21 cellular contexts compared by ENCODE assay signal in genomic region chr4:7841071-7841470, GRCh38.
DNase-seq lines count a peak whose midpoint lies in the region; ATAC-seq and TF ChIP-seq lines count a peak whose summit lies in the region.
"Had no signal": no experiment of that assay in that cellular context is flagged by ENCODE, and none has a peak within 500 bp of the region (broad histone marks: within the 10 kb centered on the region; RNA-seq: fewer than 3 reads in every experiment).

No MANE protein-coding gene starts in this region.

- H3K4me1 ChIP-seq in GM23248 (ENCODE audit: insufficient read depth) (peaks cover 48% of the 10 kb centered on the region), foreskin keratinocyte (peaks cover 45% of the 10 kb centered on the region), sigmoid colon (peaks cover 0 to 47% (median 42%) of the 10 kb centered on the region in 4 donors)
- H3K4me1 ChIP-seq: pancreas had no signal

- peak overlapping the region; percentile 41 for H3K27ac Mint-ChIP-seq in T-helper 17 cell
- H3K27ac Mint-ChIP-seq: activated CD4-positive, alpha-beta T cell treated with anti-CD3 and anti-CD28 coated beads, Interleukin-2, amount 10 ng/mL, durations not matched to agents 7 days and 5 days; activated naive CD8-positive, alpha-beta T cell treated with anti-CD3 and anti-CD28 coated beads, Interleukin-2, amount 10 ng/mL, durations not matched to agents 7 days and 5 days; B cell; memory B cell had no signal

- H3K27ac ChIP-seq in GM23248 (peak overlapping the region; percentile 91), foreskin keratinocyte (peak overlapping the region; percentile 48), sigmoid colon (peak overlapping the region; percentile 87 to 92 (median 92))
- H3K27ac ChIP-seq: pancreas had no signal

- TF ChIP-seq EP300 in sigmoid colon (IDR thresholded peaks at IDR 0.05), result no peak

- peak overlapping the region; percentile 74; the same call in 1 of the 2 replicates for H3K9ac ChIP-seq in GM23248

- peaks cover 85% of the 10 kb centered on the region for H3K79me2 ChIP-seq in GM23248 (ENCODE audit: insufficient read depth)

- TF ChIP-seq POLR2A in sigmoid colon (IDR thresholded peaks at IDR 0.05), result no peak

- peaks cover 19% of the 10 kb centered on the region for H3K4me1 Mint-ChIP-seq in T-helper 17 cell
- H3K4me1 Mint-ChIP-seq: B cell, memory B cell had no signal

- no peaks in the 10 kb centered on the region for H3K9me2 ChIP-seq in GM23248 (ENCODE audit: insufficient read depth)

- H4K20me1 ChIP-seq in GM23248 (ENCODE audit: insufficient read depth), result no peaks in the 10 kb centered on the region

- H3K36me3 ChIP-seq in GM23248 (ENCODE audit: low read depth), result peaks cover 70% of the 10 kb centered on the region
- H3K36me3 ChIP-seq in sigmoid colon, result peaks cover 0 to 34% (median 5%) of the 10 kb centered on the region in 4 donors

- H3K36me3 Mint-ChIP-seq in T-helper 17 cell (ENCODE audit: low read depth), result peaks cover 6% of the 10 kb centered on the region
- H3K36me3 Mint-ChIP-seq: memory B cell had no signal

- H3K27me3 ChIP-seq in GM23248 (replicated peaks; ENCODE audit: insufficient read depth), result no peaks in the 10 kb centered on the region
- no peaks in the 10 kb centered on the region for H3K27me3 ChIP-seq in foreskin keratinocyte
- no peaks in the 10 kb centered on the region for H3K27me3 ChIP-seq in sigmoid colon
- H3K27me3 ChIP-seq: pancreas had no signal

- WGBS in GM23248 (ENCODE audit: low coverage in 1 of 2, low lambda C conversion rate in 2 of 2, missing lambda C conversion rate in 2 of 2), 2 experiments, result 87 to 88% methylated on average over 6 of the region's 6 CpGs
- WGBS in sigmoid colon, 2 donors, result 91 to 94% methylated on average over 6 of the region's 6 CpGs

- H3K4me3 ChIP-seq in GM23248 (no peak overlapping the region), sigmoid colon (no peak overlapping the region)
- H3K4me3 ChIP-seq: pancreas had no signal

- no peak overlapping the region for H2AFZ ChIP-seq in GM23248

- H3F3A ChIP-seq in GM23248 (ENCODE audit: insufficient read depth), result peaks cover 75% of the 10 kb centered on the region

- no peaks in the 10 kb centered on the region for H3K9me3 ChIP-seq in GM23248 (ENCODE audit: low read depth)
- no peaks in the 10 kb centered on the region for H3K9me3 ChIP-seq in T-helper 17 cell (ENCODE audit: control insufficient read depth, low read length, poor library complexity, severe bottlenecking)
- no peaks in the 10 kb centered on the region for H3K9me3 ChIP-seq in sigmoid colon
- H3K9me3 ChIP-seq: pancreas had no signal

- DNase-seq in GM23248 (no peak), T-helper 17 cell (no peak), foreskin keratinocyte (peak in 1 of 2 donors; percentile 39), sigmoid colon (peak; percentile 54), OCI-M1 (lab: John Stamatoyannopoulos, UW) (no peak)
- no peak for DNase-seq in central memory CD4-positive, alpha-beta T cell
- DNase-seq: activated CD4-positive, alpha-beta T cell treated with anti-CD3 and anti-CD28 coated beads, Interleukin-2, amount 10 ng/mL, durations not matched to agents 7 days and 5 days; activated naive CD8-positive, alpha-beta T cell treated with anti-CD3 and anti-CD28 coated beads, Interleukin-2, amount 10 ng/mL, durations not matched to agents 7 days and 5 days; activated T-cell treated with anti-CD3 and anti-CD28 coated beads for 4 hours; cerebellar nuclear complex; immature natural killer cell; NCI-H1417 treated with DMSO at 0.1 percent for 48 hours; NCI-H2227 treated with DMSO at 0.1 percent for 48 hours; pancreas; SIG-M5; stimulated activated CD4-positive, alpha-beta T cell treated with anti-CD3 and anti-CD28 coated beads, Interleukin-12 subunit alpha, Interleukin-12 subunit beta, amount 100 ng/mL, for 4 hours; stimulated activated naive CD8-positive, alpha-beta T cell treated with anti-CD3 and anti-CD28 coated beads, Interleukin-15, Interleukin-2, amounts not matched to agents 100 U/mL and 50 U/mL, for 24 hours had no signal

- H3K4me3 Mint-ChIP-seq in T-helper 17 cell, result no peak overlapping the region
- H3K4me3 Mint-ChIP-seq: activated CD4-positive, alpha-beta T cell treated with anti-CD3 and anti-CD28 coated beads, Interleukin-2, amount 10 ng/mL, durations not matched to agents 7 days and 5 days; activated naive CD8-positive, alpha-beta T cell treated with anti-CD3 and anti-CD28 coated beads, Interleukin-2, amount 10 ng/mL, durations not matched to agents 7 days and 5 days; B cell; immature natural killer cell; memory B cell had no signal

- H3K4me2 ChIP-seq in GM23248 (ENCODE audit: unreplicated experiment), result peak overlapping the region; percentile 67

- no peak for TF ChIP-seq CTCF in foreskin keratinocyte (conservative IDR thresholded peaks at IDR 0.05)
- no peak for TF ChIP-seq CTCF in sigmoid colon (IDR thresholded peaks at IDR 0.05)

- H3K27me3 Mint-ChIP-seq in T-helper 17 cell, result no peaks in the 10 kb centered on the region
- H3K27me3 Mint-ChIP-seq: activated CD4-positive, alpha-beta T cell treated with anti-CD3 and anti-CD28 coated beads, Interleukin-2, amount 10 ng/mL, durations not matched to agents 7 days and 5 days; activated naive CD8-positive, alpha-beta T cell treated with anti-CD3 and anti-CD28 coated beads, Interleukin-2, amount 10 ng/mL, durations not matched to agents 7 days and 5 days had no signal

- no peak for ATAC-seq in T-helper 17 cell
- no peak for ATAC-seq in foreskin keratinocyte
- ATAC-seq in HG03521 (IDR thresholded peaks at IDR 0.05; ENCODE audit: unreplicated experiment), result no peak
- ATAC-seq in HG03439 (IDR thresholded peaks at IDR 0.05; ENCODE audit: unreplicated experiment), result no peak
- ATAC-seq: pancreas; stimulated activated naive CD8-positive, alpha-beta T cell treated with anti-CD3 and anti-CD28 coated beads, Interleukin-15, Interleukin-2, amounts not matched to agents 100 U/mL and 50 U/mL, for 24 hours had no signal

- intact Hi-C loops in sigmoid colon (cut with DNase I), result no loop called here

- in situ Hi-C loops in GM23248 (cut with MboI), result no loop called here
